10 cellular contexts compared by ENCODE assay signal in the genomic region with DNA sequence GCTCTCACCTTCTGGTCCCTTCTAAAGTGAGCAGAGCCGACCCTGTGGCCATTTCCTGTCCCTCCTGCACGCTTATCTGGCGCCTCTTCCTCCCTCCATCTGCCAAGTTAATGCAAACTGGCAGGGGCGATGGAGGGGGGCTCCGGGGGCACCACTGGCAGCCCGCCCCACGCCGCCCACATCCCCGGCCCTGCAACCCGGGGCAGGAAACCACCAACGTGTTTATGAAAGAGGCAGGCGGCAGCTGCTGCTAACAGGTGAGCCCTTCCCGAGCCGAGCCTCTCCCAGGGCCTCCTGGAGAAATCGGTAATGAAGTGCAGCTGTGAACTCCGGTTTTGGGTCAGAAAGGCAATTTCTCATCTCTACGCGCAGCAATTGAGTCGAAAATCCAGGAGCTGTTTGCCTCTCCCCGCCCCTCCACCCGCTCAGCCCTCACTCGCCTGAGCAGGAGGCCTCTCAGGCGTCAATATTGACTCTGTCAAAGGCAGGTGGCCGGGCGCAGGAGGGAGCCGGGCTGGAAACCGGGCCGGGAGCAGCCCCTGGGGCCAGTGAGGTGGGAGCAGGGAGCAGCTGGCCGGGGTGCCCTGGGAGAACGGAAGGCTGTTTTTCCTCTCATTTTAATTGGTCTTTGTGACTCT.
A peak's percentile ranks its signal among the peaks of the same experiment; 100 is the strongest.
DNase-seq lines count a peak whose midpoint lies in the region; ATAC-seq and TF ChIP-seq lines count a peak whose summit lies in the region.
"Had no signal": no experiment of that assay in that cellular context is flagged by ENCODE, and none has a peak within 500 bp of the region (broad histone marks: within the 10 kb centered on the region; RNA-seq: fewer than 3 reads in every experiment).

No MANE protein-coding gene starts in this region.

- WGBS in smooth muscle cell (ENCODE audit: low lambda C conversion rate): 85% methylated on average over 30 of the region's 30 CpGs

- H3K4me2 ChIP-seq in OCI-LY1 (ENCODE audit: low read length) (peak overlapping the region; percentile 67), smooth muscle cell (no peak overlapping the region)

- H3K9ac ChIP-seq in OCI-LY1 (ENCODE audit: low read length) (peak overlapping the region; percentile 62), smooth muscle cell (ENCODE audit: low read depth) (no peak overlapping the region)

- no peak overlapping the region for H2AFZ ChIP-seq in OCI-LY1 (ENCODE audit: low read length)
- H2AFZ ChIP-seq in smooth muscle cell (ENCODE audit: low read depth): no peak overlapping the region

- no peak for ATAC-seq in stimulated activated naive CD8-positive, alpha-beta T cell treated with anti-CD3 and anti-CD28 coated beads, Interleukin-15, Interleukin-2, amounts not matched to agents 100 U/mL and 50 U/mL, for 24 hours
- no peak for ATAC-seq in HG03342 (IDR thresholded peaks at IDR 0.05; ENCODE audit: unreplicated experiment)

- peak overlapping the region; percentile 98 for H3K27ac ChIP-seq in OCI-LY1 (ENCODE audit: low read depth, low read length, poor library complexity, severe bottlenecking)
- no peak overlapping the region for H3K27ac ChIP-seq in smooth muscle cell (ENCODE audit: low read depth)
- H3K27ac ChIP-seq: 22Rv1 had no signal

- H3K79me2 ChIP-seq in OCI-LY1 (ENCODE audit: insufficient read depth, low read length): no peaks in the 10 kb centered on the region
- no peaks in the 10 kb centered on the region for H3K79me2 ChIP-seq in smooth muscle cell (ENCODE audit: low read depth)

- peaks cover 5% of the 10 kb centered on the region; the same call in 1 of the 2 replicates for H3F3A ChIP-seq in OCI-LY1 (ENCODE audit: insufficient read depth, low read length)
- no peaks in the 10 kb centered on the region for H3F3A ChIP-seq in smooth muscle cell (ENCODE audit: low read depth)

- H3K9me3 ChIP-seq in OCI-LY1 (ENCODE audit: low read length) (no peaks in the 10 kb centered on the region), smooth muscle cell (replicated peaks; ENCODE audit: low read depth) (no peaks in the 10 kb centered on the region)

- H3K4me1 ChIP-seq in OCI-LY1 (ENCODE audit: insufficient read depth, low read length, severe bottlenecking) (peaks cover 61% of the 10 kb centered on the region), smooth muscle cell (ENCODE audit: low read depth) (no peaks in the 10 kb centered on the region)

- H3K4me3 ChIP-seq in OCI-LY1 (ENCODE audit: low read depth, low read length, poor library complexity, severe bottlenecking) (peak overlapping the region; percentile 44), smooth muscle cell (no peak overlapping the region)
- H3K4me3 ChIP-seq: dorsolateral prefrontal cortex had no signal

- H3K36me3 ChIP-seq in OCI-LY1 (ENCODE audit: insufficient read depth, low read length) (no peaks in the 10 kb centered on the region), smooth muscle cell (ENCODE audit: low read depth) (no peaks in the 10 kb centered on the region)

- H3K27me3 ChIP-seq in OCI-LY1 (ENCODE audit: insufficient read depth, low read length) (no peaks in the 10 kb centered on the region), smooth muscle cell (ENCODE audit: low read depth) (no peaks in the 10 kb centered on the region)
- H3K27me3 ChIP-seq: dorsolateral prefrontal cortex had no signal

- DNase-seq in NCI-H2196 treated with DMSO at 0.1 percent for 48 hours (lab: John Stamatoyannopoulos, UW; ENCODE audit: unreplicated experiment) (peak; percentile 88), NCI-H2196 (lab: John Stamatoyannopoulos, UW; ENCODE audit: unreplicated experiment) (no peak), cerebellar cortex (ENCODE audit: low spot score) (peak; percentile 46), glomerular visceral epithelial cell (ENCODE audit: extremely low spot score) (no peak), smooth muscle cell (lab: John Stamatoyannopoulos, UW; ENCODE audit: unreplicated experiment) (no peak)
- DNase-seq in stimulated activated naive CD8-positive, alpha-beta T cell treated with anti-CD3 and anti-CD28 coated beads, Interleukin-15, Interleukin-2, amounts not matched to agents 100 U/mL and 50 U/mL, for 24 hours: peak; percentile 27

- TF ChIP-seq CTCF in OCI-LY1 (IDR thresholded peaks at IDR 0.05; ENCODE audit: low read length) (no peak), smooth muscle cell (IDR thresholded peaks at IDR 0.05; ENCODE audit: borderline replicate concordance, insufficient read depth, poor library complexity, severe bottlenecking) (no peak)

- no peaks in the 10 kb centered on the region for H3K9me2 ChIP-seq in OCI-LY1 (ENCODE audit: low read depth, low read length)

- H4K20me1 ChIP-seq in OCI-LY1 (ENCODE audit: insufficient read depth, low read length) (no peaks in the 10 kb centered on the region), smooth muscle cell (ENCODE audit: low read depth) (peaks cover 83% of the 10 kb centered on the region)

Comparison
In these comparisons a context has a peak if more than half of its experiments do, and no peak if none do; other contexts are left out.
1. DNase-seq: peak in NCI-H2196 treated with DMSO at 0.1 percent for 48 hours (single experiment), cerebellar cortex (single experiment) and stimulated activated naive CD8-positive, alpha-beta T cell treated with anti-CD3 and anti-CD28 coated beads, Interleukin-15, Interleukin-2, amounts not matched to agents 100 U/mL and 50 U/mL, for 24 hours (single experiment); none in NCI-H2196 (single experiment), glomerular visceral epithelial cell (single experiment) and smooth muscle cell (single experiment).